1 cellular context compared by ENCODE assay signal in the genomic region with DNA sequence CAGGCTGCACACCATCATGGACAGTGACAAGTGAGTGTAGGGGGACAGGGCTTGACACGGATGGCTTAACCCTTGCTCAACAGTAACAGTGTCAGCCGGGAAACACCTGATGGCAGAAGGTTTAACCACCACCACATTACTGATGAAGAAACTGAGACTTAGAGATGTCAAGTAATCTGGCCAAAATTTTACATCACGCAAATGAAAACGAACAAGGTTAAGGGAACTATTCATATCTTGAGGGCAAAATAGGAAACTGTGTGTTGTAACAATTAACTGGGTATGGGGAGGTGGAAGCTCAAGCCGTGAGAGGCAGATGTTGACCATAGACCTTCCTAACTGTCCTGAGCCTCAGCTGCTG.
A peak's percentile ranks its signal among the peaks of the same experiment; 100 is the strongest.
TF ChIP-seq lines count a peak whose summit lies in the region.

No MANE protein-coding gene starts in this region.

TF ChIP-seq in H1, 55 proteins besides CTCF, POLR2A, EP300 and RAD21:
- TF ChIP-seq ZNF274 (IDR thresholded peaks at IDR 0.05; ENCODE audit: borderline replicate concordance, extremely low read depth, low read length): no peak
- TF ChIP-seq TAF1 (IDR thresholded peaks at IDR 0.05; ENCODE audit: low read depth, low read length): 0 out of 2 replicates have a peak, but pooled peaks have one; percentile 22
